In the genomic region with DNA sequence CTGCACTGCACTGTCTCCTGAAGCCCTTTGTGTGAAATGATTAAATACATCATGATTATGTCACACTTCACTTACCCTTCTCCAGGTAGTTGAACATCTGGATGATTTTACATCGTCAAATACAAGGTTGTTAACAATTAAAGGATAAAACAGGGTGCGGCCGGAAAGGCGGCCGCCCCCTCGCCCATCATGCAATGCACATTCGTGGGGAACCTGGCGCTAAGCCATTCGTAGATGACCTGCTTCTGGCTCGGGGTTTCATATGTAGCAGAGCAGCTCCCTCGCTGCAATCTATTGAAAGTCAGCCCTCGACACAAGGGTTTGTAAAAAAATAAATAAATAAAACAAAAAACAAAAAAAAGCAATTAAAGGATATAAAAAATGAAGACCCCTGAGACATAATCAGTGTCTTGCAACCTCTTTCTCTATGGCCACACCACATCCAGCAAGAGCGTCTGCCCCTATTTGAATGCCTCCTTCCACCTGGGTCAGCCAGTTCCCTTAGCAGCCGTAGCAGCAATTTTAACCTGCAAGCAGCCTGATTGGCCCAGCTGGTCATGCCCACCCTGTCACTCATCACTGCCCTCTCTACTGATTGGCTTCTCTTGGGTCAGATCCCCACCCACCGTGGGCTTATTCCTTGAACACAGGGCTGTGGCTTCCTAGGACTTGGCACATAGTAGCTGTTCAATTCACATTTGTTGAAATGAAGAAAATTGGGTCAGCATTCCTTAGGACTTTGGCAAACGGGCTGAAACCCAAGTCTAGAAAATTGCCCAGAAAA, we compare ENCODE assay signal across 12 cellular contexts.
DNase-seq lines count a peak whose midpoint lies in the region; ATAC-seq lines count a peak whose summit lies in the region.
"Had no signal": no experiment of that assay in that cellular context is flagged by ENCODE, and none has a peak within 500 bp of the region (broad histone marks: within the 10 kb centered on the region; RNA-seq: fewer than 3 reads in every experiment).

No MANE protein-coding gene starts in this region.

- H3K4me1 ChIP-seq in Karpas-422 (ENCODE audit: low read length): no peaks in the 10 kb centered on the region

- no peak overlapping the region for H3K4me3 ChIP-seq in Karpas-422 (ENCODE audit: low read length)
- H3K4me3 ChIP-seq: GM23248 had no signal

- no peaks in the 10 kb centered on the region for H3K9me2 ChIP-seq in Karpas-422 (replicated peaks; ENCODE audit: insufficient read depth, low read length)

- H3K79me2 ChIP-seq in Karpas-422 (ENCODE audit: low read length): no peaks in the 10 kb centered on the region

- H2AFZ ChIP-seq in Karpas-422 (ENCODE audit: low read length): no peak overlapping the region
- H2AFZ ChIP-seq: GM23248 had no signal

- H3K27ac ChIP-seq in Karpas-422 (ENCODE audit: low read length): no peak overlapping the region
- H3K27ac ChIP-seq: GM23248 had no signal

- H4K20me1 ChIP-seq in Karpas-422 (ENCODE audit: insufficient read depth, low read depth, low read length): no peaks in the 10 kb centered on the region

- ATAC-seq in GM18870 (IDR thresholded peaks at IDR 0.05; ENCODE audit: unreplicated experiment): no peak

- H3K9me3 ChIP-seq in Karpas-422 (ENCODE audit: low read length): peaks cover 17% of the 10 kb centered on the region

- no peaks in the 10 kb centered on the region for H3K27me3 ChIP-seq in Karpas-422 (ENCODE audit: low read length)

- H3K36me3 ChIP-seq in Karpas-422 (ENCODE audit: insufficient read depth, low read length): no peaks in the 10 kb centered on the region

- DNase-seq in NCI-H446 treated with DMSO at 0.1 percent for 48 hours (lab: John Stamatoyannopoulos, UW): peak; percentile 1
- no peak for DNase-seq in NCI-H446 (lab: John Stamatoyannopoulos, UW)
- DNase-seq in RKO (ENCODE audit: low spot score): peak; percentile 7
- peak; percentile 10 for DNase-seq in globus pallidus (ENCODE audit: low spot score)
- DNase-seq in cerebellum (ENCODE audit: low spot score): no peak
- no peak for DNase-seq in Karpas-422
- DNase-seq: C1 segment of cervical spinal cord; Calu3; CD4-positive, alpha-beta T cell; DMS 273 treated with DMSO at 0.1 percent for 48 hours; GM23248 had no signal

- no peak overlapping the region for H3K9ac ChIP-seq in Karpas-422 (ENCODE audit: low read length)
- H3K9ac ChIP-seq: GM23248 had no signal

- no peak overlapping the region for H3K4me2 ChIP-seq in Karpas-422 (ENCODE audit: low read depth, low read length, poor library complexity, severe bottlenecking)

Comparison
In these comparisons a context has a peak if more than half of its experiments do, and no peak if none do; other contexts are left out.
1. DNase-seq: peak in NCI-H446 treated with DMSO at 0.1 percent for 48 hours (single experiment), RKO (single experiment) and globus pallidus (single experiment); none in NCI-H446 (0 of 2), cerebellum (single experiment) and Karpas-422 (single experiment).